Comparison of ENCODE assay signal across 14 cellular contexts in genomic region chr13:52399708-52400107, GRCh38. TPM values are rescaled to one million over a fixed set of nuclear protein-coding genes. Genes with fewer than 3 reads are reported as not detected.
DNase-seq lines count a peak whose midpoint lies in the region; ATAC-seq and TF ChIP-seq lines count a peak whose summit lies in the region.
"Had no signal": no experiment of that assay in that cellular context is flagged by ENCODE, and none has a peak within 500 bp of the region (broad histone marks: within the 10 kb centered on the region; RNA-seq: fewer than 3 reads in every experiment).

No MANE protein-coding gene starts in this region.

- peaks cover 10% of the 10 kb centered on the region for H3K4me1 Mint-ChIP-seq in CD8-positive, alpha-beta T cell (ENCODE audit: low read depth)

- TF ChIP-seq CTCF in SK-N-SH (IDR thresholded peaks at IDR 0.05) (0 out of 2 replicates have a peak, but pooled peaks have one; percentile 16), esophagus muscularis mucosa (IDR thresholded peaks at IDR 0.05) (no peak)
- TF ChIP-seq CTCF in CD8-positive, alpha-beta T cell (IDR thresholded peaks at IDR 0.05) = no peak

- no peak for TF ChIP-seq POLR2A in esophagus muscularis mucosa (IDR thresholded peaks at IDR 0.05; ENCODE audit: low read depth)

- CTCF ChIA-PET in SK-N-SH (lab: Yijun Ruan, JAX) = no interaction called here
- CTCF ChIA-PET in CD8-positive, alpha-beta T cell (lab: Charles Lee) = interaction anchor here (1.9 kb wide), 1 partner anchor 51 kb away, joined by 6 read pairs; the partner anchor contains the start of gene VPS36

- POLR2A ChIA-PET in SK-N-SH (lab: Yijun Ruan, JAX) = no interaction called here
- POLR2A ChIA-PET in CD8-positive, alpha-beta T cell (lab: Charles Lee) = no interaction called here

- no peak for TF ChIP-seq RAD21 in SK-N-SH (IDR thresholded peaks at IDR 0.05; ENCODE audit: low read length)

- no peaks in the 10 kb centered on the region for H3K36me3 Mint-ChIP-seq in CD8-positive, alpha-beta T cell

- 100% methylated on average over 1 of the region's 1 CpG for WGBS in SK-N-SH (ENCODE audit: low lambda C conversion rate)
- 70% methylated on average over 1 of the region's 1 CpG for WGBS in esophagus muscularis mucosa

- H3K36me3 ChIP-seq in SK-N-SH (replicated peaks in 1 of 2; ENCODE audit: control insufficient read depth in 1 of 2, insufficient read depth in 2 of 2, low read length in 1 of 2) (no peaks in the 10 kb centered on the region), esophagus muscularis mucosa (peaks cover 0 to 13% (median 0%) of the 10 kb centered on the region in 4 donors)
- H3K36me3 ChIP-seq in CD8-positive, alpha-beta T cell (ENCODE audit: insufficient read depth, low read length) = no peaks in the 10 kb centered on the region

- H3K79me2 ChIP-seq in SK-N-SH (ENCODE audit: insufficient read depth) = no peaks in the 10 kb centered on the region

- H3K4me3 ChIP-seq in SK-N-SH (ENCODE audit: low read depth in 2 of 2, low read length in 1 of 2) (no peak overlapping the region), esophagus muscularis mucosa (no peak overlapping the region)
- no peak overlapping the region for H3K4me3 ChIP-seq in CD8-positive, alpha-beta T cell (ENCODE audit: low read depth, low read length)

- H3K4me3 Mint-ChIP-seq in CD8-positive, alpha-beta T cell = no peak overlapping the region
- H3K4me3 Mint-ChIP-seq: activated CD4-positive, alpha-beta T cell treated with anti-CD3 and anti-CD28 coated beads, Interleukin-2, amount 10 ng/mL, durations not matched to agents 24 days and 14 days; activated T-helper 1 cell treated with anti-CD3 and anti-CD28 coated beads, Interleukin-12 subunit alpha, Interleukin-12 subunit beta, Interleukin-2, Interleukin-4 antibody, amounts not matched to agents 30 ng/mL and 10 ng/mL and 1 ng/mL, durations not matched to agents 14 hours and 24 hours and 36 hours; memory B cell; T-helper 1 cell treated with Interleukin-12 subunit alpha and Interleukin-12 subunit beta and Interleukin-4 antibody, amounts not matched to agents 30 μg/mL and 1 μg/mL, for 36 hours had no signal

- intact Hi-C loops in esophagus muscularis mucosa (cut with DNase I) = no loop called here
- intact Hi-C loops in CD8-positive, alpha-beta T cell (cut with DNase I, micrococcal nuclease) = loop anchor here in 1 of 2 experiments (5.0 kb wide), 1 partner anchor 48 kb away; no protein-coding TSS in a partner anchor

- no peaks in the 10 kb centered on the region for H3K9me2 ChIP-seq in SK-N-SH

- H3K9me3 Mint-ChIP-seq in CD8-positive, alpha-beta T cell = no peaks in the 10 kb centered on the region
- H3K9me3 Mint-ChIP-seq: activated CD4-positive, alpha-beta T cell treated with anti-CD3 and anti-CD28 coated beads, Interleukin-2, amount 10 ng/mL, durations not matched to agents 24 days and 14 days; activated T-helper 1 cell treated with anti-CD3 and anti-CD28 coated beads, Interleukin-12 subunit alpha, Interleukin-12 subunit beta, Interleukin-2, Interleukin-4 antibody, amounts not matched to agents 30 ng/mL and 10 ng/mL and 1 ng/mL, durations not matched to agents 14 hours and 24 hours and 36 hours; memory B cell; T-helper 1 cell treated with Interleukin-12 subunit alpha and Interleukin-12 subunit beta and Interleukin-4 antibody, amounts not matched to agents 30 μg/mL and 1 μg/mL, for 36 hours had no signal

- no peak for TF ChIP-seq EP300 in SK-N-SH (IDR thresholded peaks at IDR 0.05; ENCODE audit: borderline replicate concordance in 1 of 2, low read depth in 1 of 2, low read length in 1 of 2)
- no peak for TF ChIP-seq EP300 in esophagus muscularis mucosa (IDR thresholded peaks at IDR 0.05)

- no peak overlapping the region for H3K27ac Mint-ChIP-seq in CD8-positive, alpha-beta T cell
- H3K27ac Mint-ChIP-seq: activated CD4-positive, alpha-beta T cell treated with anti-CD3 and anti-CD28 coated beads, Interleukin-2, amount 10 ng/mL, durations not matched to agents 24 days and 14 days; memory B cell; T-helper 1 cell treated with Interleukin-12 subunit alpha and Interleukin-12 subunit beta and Interleukin-4 antibody, amounts not matched to agents 30 μg/mL and 1 μg/mL, for 36 hours had no signal

- no peaks in the 10 kb centered on the region for H3F3A ChIP-seq in SK-N-SH (replicated peaks; ENCODE audit: insufficient read depth)

- no peak overlapping the region for H3K4me2 ChIP-seq in SK-N-SH

- peaks cover 33% of the 10 kb centered on the region for H3K27me3 Mint-ChIP-seq in CD8-positive, alpha-beta T cell (ENCODE audit: low read depth)

- H3K27ac ChIP-seq in SK-N-SH (ENCODE audit: low read depth in 2 of 2, low read length in 1 of 2) (no peak overlapping the region), esophagus muscularis mucosa (replicated peaks in 1 of 4) (no peak overlapping the region)
- H3K27ac ChIP-seq in CD8-positive, alpha-beta T cell (ENCODE audit: low read depth, low read length) = no peak overlapping the region

- no peak overlapping the region for H2AFZ ChIP-seq in SK-N-SH (ENCODE audit: low read depth)

- H3K9ac ChIP-seq in SK-N-SH = no peak overlapping the region

- ATAC-seq in esophagus mucosa (peak; percentile 48), HG02938 (IDR thresholded peaks at IDR 0.05; ENCODE audit: unreplicated experiment) (no peak)
- no peak for ATAC-seq in CD8-positive, alpha-beta T cell
- ATAC-seq: PC-3 had no signal

- no peaks in the 10 kb centered on the region for H3K9me3 ChIP-seq in SK-N-SH
- H3K9me3 ChIP-seq in esophagus muscularis mucosa = no peaks in the 10 kb centered on the region
- H3K9me3 ChIP-seq in CD8-positive, alpha-beta T cell (ENCODE audit: low read length) = no peaks in the 10 kb centered on the region

- H3K27me3 ChIP-seq in SK-N-SH (ENCODE audit: insufficient read depth) (no peaks in the 10 kb centered on the region), esophagus muscularis mucosa (peaks cover 0 to 5% (median 0%) of the 10 kb centered on the region in 4 donors)
- no peaks in the 10 kb centered on the region for H3K27me3 ChIP-seq in CD8-positive, alpha-beta T cell (ENCODE audit: insufficient read depth, low read length)

- DNase-seq in NCI-H526 (lab: John Stamatoyannopoulos, UW) = peak; percentile 11 to 35
- DNase-seq in NCI-H526 treated with DMSO at 0.1 percent for 48 hours (lab: John Stamatoyannopoulos, UW) = no peak
- no peak for DNase-seq in SK-N-SH
- peak; percentile 24 for DNase-seq in pons (ENCODE audit: low spot score)
- DNase-seq in esophagus muscularis mucosa (ENCODE audit: extremely low spot score) = no peak
- DNase-seq in CD8-positive, alpha-beta T cell = no peak
- DNase-seq: activated CD4-positive, alpha-beta T cell treated with anti-CD3 and anti-CD28 coated beads, Interleukin-2, amount 10 ng/mL, durations not matched to agents 24 days and 14 days; effector CD4-positive, alpha-beta T cell; PC-3 had no signal

- H3K4me1 ChIP-seq in SK-N-SH (ENCODE audit: control insufficient read depth in 1 of 2, insufficient read depth in 2 of 2, low read depth in 1 of 2, low read length in 1 of 2) (no peaks in the 10 kb centered on the region), esophagus muscularis mucosa (peaks cover 0 to 4% (median 1%) of the 10 kb centered on the region in 4 donors)
- peaks cover 10% of the 10 kb centered on the region for H3K4me1 ChIP-seq in CD8-positive, alpha-beta T cell (ENCODE audit: insufficient read depth, low read length)

- H4K20me1 ChIP-seq in SK-N-SH (ENCODE audit: insufficient read depth) = no peaks in the 10 kb centered on the region

TF ChIP-seq in SK-N-SH, 30 proteins besides CTCF, POLR2A, EP300 and RAD21 (continues in another document):
- TF ChIP-seq JUND (IDR thresholded peaks at IDR 0.05) = no peak
- no peak for TF ChIP-seq NFIC (IDR thresholded peaks at IDR 0.05; ENCODE audit: borderline replicate concordance)
- TF ChIP-seq SMC3 (IDR thresholded peaks at IDR 0.05; ENCODE audit: low read depth, low read length) = no peak
- no peak for TF ChIP-seq GABPA (IDR thresholded peaks at IDR 0.05; ENCODE audit: low read depth)
- no peak for TF ChIP-seq TAF1 (IDR thresholded peaks at IDR 0.05; ENCODE audit: borderline replicate concordance, low read depth, low read length)
- no peak for TF ChIP-seq CHD2 (IDR thresholded peaks at IDR 0.05; ENCODE audit: low read length, partially characterized antibody)
- TF ChIP-seq IRF3 (IDR thresholded peaks at IDR 0.05; ENCODE audit: low read depth, low read length) = no peak
- no peak for TF ChIP-seq RCOR1 (IDR thresholded peaks at IDR 0.05; ENCODE audit: low read length)
- TF ChIP-seq RFX5 (IDR thresholded peaks at IDR 0.05; ENCODE audit: low read length) = no peak

RNA-seq across cellular contexts. Expression of gene THSD1, which starts 6.3 kb away (rescaled TPM):
- 8.9 and 10.1 TPM in 2 replicates for polyA plus RNA-seq in SK-N-SH (2012; rRNA removed)
- 6.2 and 8.1 TPM in 2 replicates for polyA plus RNA-seq in SK-N-SH (2012; cell fraction: cytosol; rRNA removed)
- 12.0 and 14.6 TPM in 2 replicates for polyA plus RNA-seq in SK-N-SH (2012; cell fraction: nucleus; rRNA removed)
- total RNA-seq in esophagus mucosa (3.7 TPM), esophagus muscularis mucosa (1 to 10 TPM; 5.4 to 7.5 (median 6.8) TPM)
- under 1 TPM; 0.25 to 0.38 TPM for total RNA-seq in CD8-positive, alpha-beta T cell

RNA-seq across cellular contexts. Expression of gene VPS36, which starts 50.7 kb away (rescaled TPM):
- polyA plus RNA-seq in SK-N-SH (2012; rRNA removed) = 9.9 and 14.5 TPM in 2 replicates
- 10.2 and 13.1 TPM in 2 replicates for polyA plus RNA-seq in SK-N-SH (2012; cell fraction: cytosol; rRNA removed)
- polyA plus RNA-seq in SK-N-SH (2012; cell fraction: nucleus; rRNA removed) = 25.8 and 48.0 TPM in 2 replicates
- total RNA-seq in esophagus mucosa (39.1 TPM), esophagus muscularis mucosa (10 to 100 TPM; 29.5 to 34.0 (median 33.1) TPM)
- total RNA-seq in CD8-positive, alpha-beta T cell = 10 to 100 TPM; 20.7 to 24.7 TPM

RNA-seq across cellular contexts. Expression of gene CKAP2, which starts 55.6 kb away (rescaled TPM):
- 7.1 TPM in 2 replicates for polyA plus RNA-seq in SK-N-SH (2012; rRNA removed)
- 12.4 and 15.4 TPM in 2 replicates for polyA plus RNA-seq in SK-N-SH (2012; cell fraction: cytosol; rRNA removed)
- polyA plus RNA-seq in SK-N-SH (2012; cell fraction: nucleus; rRNA removed) = 3.9 and 8.4 TPM in 2 replicates
- 25.7 TPM for total RNA-seq in esophagus mucosa
- total RNA-seq in esophagus muscularis mucosa = 1 to 10 TPM; 2.1 to 5.5 (median 4.4) TPM
- 10 to 100 TPM; 52.3 to 57.0 TPM for total RNA-seq in CD8-positive, alpha-beta T cell

Comparison
In these comparisons a context has a peak if more than half of its experiments do, and no peak if none do; other contexts are left out.
1. DNase-seq: peak in NCI-H526 (2 of 2) and pons (single experiment); none in NCI-H526 treated with DMSO at 0.1 percent for 48 hours (single experiment), SK-N-SH (single experiment), esophagus muscularis mucosa (single experiment) and CD8-positive, alpha-beta T cell (0 of 7).